7 cellular contexts compared by ENCODE assay signal in the genomic region with DNA sequence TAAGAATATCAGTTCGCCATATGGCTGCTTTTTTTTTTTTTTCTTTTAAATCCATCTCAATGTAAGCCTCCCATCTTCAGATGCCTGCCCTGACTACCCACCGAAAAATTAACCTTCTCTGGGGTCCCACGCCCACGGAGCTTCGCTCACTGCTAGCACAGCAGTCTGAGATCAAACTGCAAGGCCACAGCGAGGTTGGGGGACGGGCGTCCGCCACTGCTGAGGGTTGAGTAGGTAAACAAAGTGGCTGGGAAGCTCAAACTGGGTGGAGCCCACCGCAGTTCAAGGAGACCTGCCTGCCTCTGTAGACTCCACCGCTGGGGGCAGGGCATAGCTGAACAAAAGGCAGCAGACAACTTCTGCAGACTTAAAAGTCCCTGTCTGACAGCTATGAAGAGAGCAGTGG.
DNase-seq lines count a peak whose midpoint lies in the region; FAIRE-seq and TF ChIP-seq lines count a peak whose summit lies in the region.
"Not testable (repeated sequence)": the region's sequence is repeated elsewhere in the genome, so short reads cannot be mapped to it uniquely, and the experiment has no call there.

No MANE protein-coding gene starts in this region.

- TF ChIP-seq RAD21 in H1 (IDR thresholded peaks at IDR 0.05 in 1 of 2, conservative IDR thresholded peaks at IDR 0.05 in 1 of 2; ENCODE audit: low read depth in 2 of 2, low read length in 2 of 2): not testable (repeated sequence)

- H3K36me3 Mint-ChIP-seq in CD8-positive, alpha-beta memory T cell: peaks cover 11 to 35% (median 22%) of the 10 kb centered on the region in 3 donors
- H3K36me3 Mint-ChIP-seq in T-helper 2 cell treated with Interferon-gamma antibody and Interleukin-4, amounts not matched to agents 5 μg/mL and 100 μg/mL, for 36 hours (ENCODE audit: low read depth): peaks cover 12% of the 10 kb centered on the region
- peaks cover 21% of the 10 kb centered on the region for H3K36me3 Mint-ChIP-seq in activated CD4-positive, alpha-beta memory T cell treated with anti-CD3 and anti-CD28 coated beads, Interleukin-2, amount 10 ng/mL, durations not matched to agents 7 days and 5 days (ENCODE audit: low read depth)
- H3K36me3 Mint-ChIP-seq in activated naive CD4-positive, alpha-beta T cell treated with anti-CD3 and anti-CD28 coated beads, Interleukin-2, amount 10 ng/mL, durations not matched to agents 7 days and 5 days: not testable (repeated sequence)

- not testable (repeated sequence) for H3K56ac ChIP-seq in H1 (replicated peaks; ENCODE audit: insufficient read length, low read depth, low read length)

- H2BK20ac ChIP-seq in H1 (ENCODE audit: low read length): not testable (repeated sequence)

- not testable (repeated sequence) for TF ChIP-seq POLR2A in H1 (IDR thresholded peaks at IDR 0.05; ENCODE audit: control extremely low read depth in 1 of 2, low read depth in 2 of 2, low read length in 2 of 2)

- DNase-seq in CD8-positive, alpha-beta memory T cell: peak in 3 of 5 donors; percentile 32 to 60 (median 57)
- not testable (repeated sequence) for DNase-seq in T-helper 2 cell treated with Interferon-gamma antibody and Interleukin-4, amounts not matched to agents 5 μg/mL and 100 μg/mL, for 36 hours (ENCODE audit: low spot score); H1 (ENCODE audit: low read depth in 1 of 2, low spot score in 2 of 2)
- DNase-seq in activated CD4-positive, alpha-beta memory T cell treated with anti-CD3 and anti-CD28 coated beads, Interleukin-2, amount 10 ng/mL, durations not matched to agents 7 days and 5 days: peak; percentile 25
- DNase-seq in activated T-cell treated with anti-CD3 and anti-CD28 coated beads, Interleukin-2, amount 50 U/mL, for 1 hour: peak; percentile 58
- DNase-seq in activated naive CD4-positive, alpha-beta T cell treated with anti-CD3 and anti-CD28 coated beads, Interleukin-2, amount 10 ng/mL, durations not matched to agents 7 days and 5 days: peak; percentile 62
- DNase-seq in stimulated activated CD4-positive, alpha-beta T cell treated with anti-CD3 and anti-CD28 coated beads, Interleukin-15, amount 100 ng/mL, for 24 hours: peak; percentile 16

- not testable (repeated sequence) for H3K4ac ChIP-seq in H1 (replicated peaks; ENCODE audit: insufficient read length, low read depth, low read length)

- not testable (repeated sequence) for H3K4me3 ChIP-seq in CD8-positive, alpha-beta memory T cell (ENCODE audit: low read length); H1 (ENCODE audit: extremely low read depth in 1 of 4, insufficient read depth in 2 of 4, low read depth in 3 of 4, low read length in 4 of 4)

- H3K4me3 Mint-ChIP-seq in CD8-positive, alpha-beta memory T cell: peak overlapping the region in 6 of 7 donors; percentile 9 to 63 (median 38)
- peak overlapping the region; percentile 10 for H3K4me3 Mint-ChIP-seq in T-helper 2 cell treated with Interferon-gamma antibody and Interleukin-4, amounts not matched to agents 5 μg/mL and 100 μg/mL, for 36 hours
- not testable (repeated sequence) for H3K4me3 Mint-ChIP-seq in activated CD4-positive, alpha-beta memory T cell treated with anti-CD3 and anti-CD28 coated beads, Interleukin-2, amount 10 ng/mL, durations not matched to agents 7 days and 5 days; activated naive CD4-positive, alpha-beta T cell treated with anti-CD3 and anti-CD28 coated beads, Interleukin-2, amount 10 ng/mL, durations not matched to agents 7 days and 5 days

- H3K4me2 ChIP-seq in H1 (ENCODE audit: insufficient read depth in 1 of 2, low read depth in 2 of 2, low read length in 2 of 2): not testable (repeated sequence)

- H3K23ac ChIP-seq in H1 (ENCODE audit: insufficient read length): not testable (repeated sequence)

- not testable (repeated sequence) for H3K27ac ChIP-seq in CD8-positive, alpha-beta memory T cell (ENCODE audit: low read depth, low read length); H1 (ENCODE audit: low read depth, low read length)

- POLR2A ChIA-PET in CD8-positive, alpha-beta memory T cell (lab: Charles Lee): not testable (repeated sequence)
- POLR2A ChIA-PET in activated CD4-positive, alpha-beta memory T cell treated with anti-CD3 and anti-CD28 coated beads, Interleukin-2, amount 10 ng/mL, durations not matched to agents 7 days and 5 days (lab: Charles Lee): interaction anchor here (1.2 to 1.7 kb wide), 3 partner anchors 21 to 221 kb away, joined by 3 to 5 read pairs (median 4); no protein-coding TSS in a partner anchor
- POLR2A ChIA-PET in H1 (lab: Charles Lee; ENCODE audit: partially characterized antibody): interaction anchor here (0.7 kb wide), 1 partner anchor 1316 kb away, joined by 3 read pairs; the partner anchor contains the start of gene NREP

- H3K14ac ChIP-seq in H1 (ENCODE audit: insufficient read length): not testable (repeated sequence)

- not testable (repeated sequence) for TF ChIP-seq CTCF in H1 (IDR thresholded peaks at IDR 0.05; ENCODE audit: control extremely low read depth in 1 of 3, insufficient read depth in 1 of 3, low read depth in 1 of 3, low read length in 3 of 3)

- not testable (repeated sequence) for H4K91ac ChIP-seq in H1 (replicated peaks; ENCODE audit: insufficient read length, low read length)

- not testable (repeated sequence) for H3K23me2 ChIP-seq in H1 (ENCODE audit: low read depth, low read length)

- not testable (repeated sequence) for H2BK120ac ChIP-seq in H1 (replicated peaks; ENCODE audit: low read depth, low read length)

- 95% methylated on average over 11 of the region's 11 CpGs; no CpG with 5 or more reads in 1 of the 2 experiments for WGBS in H1 (ENCODE audit: extremely low coverage in 1 of 2, insufficient coverage in 1 of 2, insufficient read length in 1 of 2, insufficient replicate concordance in 2 of 2, low coverage in 1 of 2, low lambda C conversion rate in 2 of 2, missing lambda C conversion rate in 1 of 2), 2 experiments

- not testable (repeated sequence) for H3K18ac ChIP-seq in H1 (ENCODE audit: extremely low read depth, low read length)

- not testable (repeated sequence) for H3K4me1 ChIP-seq in CD8-positive, alpha-beta memory T cell (ENCODE audit: insufficient read depth, low read length)
- peaks cover 2 to 15% (median 8%) of the 10 kb centered on the region in 4 experiments; a peak in 5 of 7 replicates for H3K4me1 ChIP-seq in H1 (replicated peaks in 1 of 4; ENCODE audit: control insufficient read depth in 3 of 4, insufficient read depth in 4 of 4, low read length in 3 of 4)

- not testable (repeated sequence) for H2AFZ ChIP-seq in H1 (ENCODE audit: low read length)

- CTCF ChIA-PET in CD8-positive, alpha-beta memory T cell (lab: Charles Lee): interaction anchor here (0.8 to 2.7 kb wide), 6 partner anchors 10 to 258 kb away, joined by 3 to 9 read pairs (median 4); no protein-coding TSS in a partner anchor
- CTCF ChIA-PET in activated CD4-positive, alpha-beta memory T cell treated with anti-CD3 and anti-CD28 coated beads, Interleukin-2, amount 10 ng/mL, durations not matched to agents 7 days and 5 days (lab: Charles Lee): interaction anchor here (0.6 to 2.5 kb wide), 7 partner anchors 10 to 256 kb away, joined by 3 to 10 read pairs (median 4); no protein-coding TSS in a partner anchor
- CTCF ChIA-PET in activated naive CD4-positive, alpha-beta T cell treated with anti-CD3 and anti-CD28 coated beads, Interleukin-2, amount 10 ng/mL, durations not matched to agents 7 days and 5 days (lab: Charles Lee): interaction anchor here (0.7 to 0.8 kb wide), 3 partner anchors 10 to 14 kb away, joined by 3 to 4 read pairs (median 3); no protein-coding TSS in a partner anchor
- CTCF ChIA-PET in H1 (lab: Charles Lee; ENCODE audit: partially characterized antibody): interaction anchor here (0.6 to 2.8 kb wide), 10 partner anchors 8 to 1331 kb away, joined by 3 to 12 read pairs (median 3); no protein-coding TSS in a partner anchor

- not testable (repeated sequence) for H2BK15ac ChIP-seq in H1 (ENCODE audit: low read length)

- not testable (repeated sequence) for H3K9me3 ChIP-seq in CD8-positive, alpha-beta memory T cell (ENCODE audit: low read length); H1 (ENCODE audit: insufficient read depth in 2 of 2, low read depth in 1 of 2, low read length in 1 of 2)

- H3K79me1 ChIP-seq in H1 (ENCODE audit: low read depth, low read length): not testable (repeated sequence)

- H3K9ac ChIP-seq in H1 (replicated peaks in 1 of 4; ENCODE audit: extremely low read depth in 1 of 4, low read depth in 3 of 4, low read length in 3 of 4): not testable (repeated sequence)

- H3K27ac Mint-ChIP-seq in CD8-positive, alpha-beta memory T cell: peak overlapping the region in 3 of 8 donors; percentile 48 to 83 (median 79)
- H3K27ac Mint-ChIP-seq in T-helper 2 cell treated with Interferon-gamma antibody and Interleukin-4, amounts not matched to agents 5 μg/mL and 100 μg/mL, for 36 hours: peak overlapping the region; percentile 41
- not testable (repeated sequence) for H3K27ac Mint-ChIP-seq in activated CD4-positive, alpha-beta memory T cell treated with anti-CD3 and anti-CD28 coated beads, Interleukin-2, amount 10 ng/mL, durations not matched to agents 7 days and 5 days
- H3K27ac Mint-ChIP-seq in activated naive CD4-positive, alpha-beta T cell treated with anti-CD3 and anti-CD28 coated beads, Interleukin-2, amount 10 ng/mL, durations not matched to agents 7 days and 5 days: peak overlapping the region; percentile 60

- H2BK5ac ChIP-seq in H1 (ENCODE audit: low read depth, low read length): not testable (repeated sequence)

- H3K36me3 ChIP-seq in CD8-positive, alpha-beta memory T cell (ENCODE audit: insufficient read depth, low read length): not testable (repeated sequence)
- H3K36me3 ChIP-seq in H1 (ENCODE audit: control insufficient read depth in 2 of 4, insufficient read depth in 4 of 4, low read length in 3 of 4): peaks cover 0 to 12% (median 0%) of the 10 kb centered on the region in 4 experiments; a peak in 1 of 8 replicates

- TF ChIP-seq EP300 in H1 (IDR thresholded peaks at IDR 0.05; ENCODE audit: borderline replicate concordance in 1 of 2, low read depth in 2 of 2, low read length in 2 of 2): not testable (repeated sequence)

- H3K79me2 ChIP-seq in H1 (ENCODE audit: control insufficient read depth in 1 of 2, insufficient read depth in 2 of 2, low read length in 2 of 2): not testable (repeated sequence)

- H3K27me3 ChIP-seq in CD8-positive, alpha-beta memory T cell (ENCODE audit: insufficient read depth, low read length, poor library complexity, severe bottlenecking); H1 (replicated peaks in 1 of 4; ENCODE audit: control insufficient read depth in 3 of 4, extremely low read depth in 1 of 4, insufficient read depth in 3 of 4, low read length in 3 of 4): not testable (repeated sequence)

- not testable (repeated sequence) for H4K5ac ChIP-seq in H1 (ENCODE audit: insufficient read length, low read depth, low read length)

- H3K4me1 Mint-ChIP-seq in CD8-positive, alpha-beta memory T cell: peaks cover 22 to 25% (median 25%) of the 10 kb centered on the region in 3 donors
- peaks cover 14% of the 10 kb centered on the region for H3K4me1 Mint-ChIP-seq in T-helper 2 cell treated with Interferon-gamma antibody and Interleukin-4, amounts not matched to agents 5 μg/mL and 100 μg/mL, for 36 hours (ENCODE audit: low read depth)
- peaks cover 11% of the 10 kb centered on the region for H3K4me1 Mint-ChIP-seq in activated CD4-positive, alpha-beta memory T cell treated with anti-CD3 and anti-CD28 coated beads, Interleukin-2, amount 10 ng/mL, durations not matched to agents 7 days and 5 days
- H3K4me1 Mint-ChIP-seq in activated naive CD4-positive, alpha-beta T cell treated with anti-CD3 and anti-CD28 coated beads, Interleukin-2, amount 10 ng/mL, durations not matched to agents 7 days and 5 days: peaks cover 22% of the 10 kb centered on the region

- not testable (repeated sequence) for H3K9me3 Mint-ChIP-seq in CD8-positive, alpha-beta memory T cell; activated CD4-positive, alpha-beta memory T cell treated with anti-CD3 and anti-CD28 coated beads, Interleukin-2, amount 10 ng/mL, durations not matched to agents 7 days and 5 days; activated naive CD4-positive, alpha-beta T cell treated with anti-CD3 and anti-CD28 coated beads, Interleukin-2, amount 10 ng/mL, durations not matched to agents 7 days and 5 days
- H3K9me3 Mint-ChIP-seq in T-helper 2 cell treated with Interferon-gamma antibody and Interleukin-4, amounts not matched to agents 5 μg/mL and 100 μg/mL, for 36 hours: peaks cover 22% of the 10 kb centered on the region

- H4K8ac ChIP-seq in H1 (ENCODE audit: extremely low read depth, insufficient read depth, low read length): not testable (repeated sequence)

- not testable (repeated sequence) for H3K27me3 Mint-ChIP-seq in CD8-positive, alpha-beta memory T cell; activated CD4-positive, alpha-beta memory T cell treated with anti-CD3 and anti-CD28 coated beads, Interleukin-2, amount 10 ng/mL, durations not matched to agents 7 days and 5 days; activated naive CD4-positive, alpha-beta T cell treated with anti-CD3 and anti-CD28 coated beads, Interleukin-2, amount 10 ng/mL, durations not matched to agents 7 days and 5 days
- peaks cover 18% of the 10 kb centered on the region for H3K27me3 Mint-ChIP-seq in T-helper 2 cell treated with Interferon-gamma antibody and Interleukin-4, amounts not matched to agents 5 μg/mL and 100 μg/mL, for 36 hours (ENCODE audit: low read depth)

- not testable (repeated sequence) for FAIRE-seq in H1 (lab: Jason Lieb, UNC)

- 0 out of 2 replicates have a peak overlapping the region, but pooled peaks have one; percentile 53 for H2AK5ac ChIP-seq in H1 (ENCODE audit: low read depth, low read length)

- H2BK12ac ChIP-seq in H1 (ENCODE audit: low read depth, low read length): not testable (repeated sequence)

- H4K20me1 ChIP-seq in H1 (replicated peaks in 1 of 2; ENCODE audit: control insufficient read depth in 1 of 2, insufficient read depth in 2 of 2, low read length in 2 of 2): not testable (repeated sequence)
